Comparison of ENCODE assay signal across 16 cellular contexts in genomic region chr10:131081786-131082185, GRCh38.
DNase-seq lines count a peak whose midpoint lies in the region; ATAC-seq and TF ChIP-seq lines count a peak whose summit lies in the region.
"Had no signal": no experiment of that assay in that cellular context is flagged by ENCODE, and none has a peak within 500 bp of the region (broad histone marks: within the 10 kb centered on the region; RNA-seq: fewer than 3 reads in every experiment).

No MANE protein-coding gene starts in this region.

- H3K4me3 ChIP-seq in A673 (ENCODE audit: low read depth, low read length, poor library complexity, severe bottlenecking) = no peak overlapping the region

- no peak for ATAC-seq in activated CD8-positive, alpha-beta T cell treated with anti-CD3 and anti-CD28 coated beads, Interleukin-2, amount 10 ng/mL, durations not matched to agents 7 days and 5 days
- no peak for ATAC-seq in activated CD8-positive, alpha-beta T cell treated with anti-CD3 and anti-CD28 coated beads for 36 hours
- no peak for ATAC-seq in CD4-positive, alpha-beta T cell (ENCODE audit: poor library complexity)
- ATAC-seq in naive thymus-derived CD8-positive, alpha-beta T cell = no peak
- ATAC-seq: PC-3 had no signal

- TF ChIP-seq CTCF in activated CD8-positive, alpha-beta T cell treated with anti-CD3 and anti-CD28 coated beads for 36 hours (IDR thresholded peaks at IDR 0.05) = no peak
- TF ChIP-seq CTCF in CD4-positive, alpha-beta T cell (IDR thresholded peaks at IDR 0.05) = no peak
- TF ChIP-seq CTCF in VCaP (conservative IDR thresholded peaks at IDR 0.05) = no peak
- no peak for TF ChIP-seq CTCF in A673 (conservative IDR thresholded peaks at IDR 0.05; ENCODE audit: low read depth, low read length)

- H3K36me3 ChIP-seq in A673 (ENCODE audit: insufficient read depth, low read length, poor library complexity, severe bottlenecking) = no peaks in the 10 kb centered on the region

- CTCF ChIA-PET in activated CD8-positive, alpha-beta T cell treated with anti-CD3 and anti-CD28 coated beads, Interleukin-2, amount 10 ng/mL, durations not matched to agents 7 days and 5 days (lab: Charles Lee) = no interaction called here
- CTCF ChIA-PET in activated CD8-positive, alpha-beta T cell treated with anti-CD3 and anti-CD28 coated beads for 36 hours (lab: Charles Lee) = no interaction called here
- CTCF ChIA-PET in CD4-positive, alpha-beta T cell (lab: Charles Lee) = no interaction called here
- CTCF ChIA-PET in A673 (lab: Charles Lee) = no interaction called here

- no peaks in the 10 kb centered on the region for H3K4me1 ChIP-seq in A673 (ENCODE audit: insufficient read depth, low read length, poor library complexity, severe bottlenecking)

- peaks cover 30% of the 10 kb centered on the region for H3K4me1 Mint-ChIP-seq in activated CD8-positive, alpha-beta T cell treated with anti-CD3 and anti-CD28 coated beads, Interleukin-2, amount 10 ng/mL, durations not matched to agents 7 days and 5 days (ENCODE audit: low read depth)
- peaks cover 8% of the 10 kb centered on the region for H3K4me1 Mint-ChIP-seq in activated CD8-positive, alpha-beta T cell treated with anti-CD3 and anti-CD28 coated beads for 36 hours (ENCODE audit: low read depth)
- H3K4me1 Mint-ChIP-seq in CD4-positive, alpha-beta T cell (ENCODE audit: low read depth) = peaks cover 43% of the 10 kb centered on the region
- peaks cover 12 to 44% (median 25%) of the 10 kb centered on the region in 4 donors for H3K4me1 Mint-ChIP-seq in naive thymus-derived CD8-positive, alpha-beta T cell

- no TSS peak for BruUV-seq in A673 (replicated peaks; lab: Mats Ljungman, UMichigan)

- no peak for DNase-seq in activated CD8-positive, alpha-beta T cell treated with anti-CD3 and anti-CD28 coated beads, Interleukin-2, amount 10 ng/mL, durations not matched to agents 7 days and 5 days
- DNase-seq in activated CD8-positive, alpha-beta T cell treated with anti-CD3 and anti-CD28 coated beads for 36 hours = no peak
- DNase-seq in CD4-positive, alpha-beta T cell = no peak
- DNase-seq in naive thymus-derived CD8-positive, alpha-beta T cell = no peak
- no peak for DNase-seq in cerebellar cortex (ENCODE audit: low spot score)
- no peak for DNase-seq in A673 (ENCODE audit: low spot score)
- no peak for DNase-seq in amniotic stem cell (lab: John Stamatoyannopoulos, UW)
- DNase-seq: GOT3, NCI-H1092, NCI-H2081 treated with DMSO at 0.1 percent for 48 hours, NCI-H510A, NCI-H774, PC-3 had no signal

- H3K27me3 ChIP-seq in CD4-positive, alpha-beta T cell (ENCODE audit: control insufficient read depth, insufficient read depth, low read length) = no peaks in the 10 kb centered on the region
- H3K27me3 ChIP-seq in A673 (replicated peaks; ENCODE audit: insufficient read depth, low read depth, low read length, poor library complexity) = no peaks in the 10 kb centered on the region

- H3K36me3 Mint-ChIP-seq in activated CD8-positive, alpha-beta T cell treated with anti-CD3 and anti-CD28 coated beads, Interleukin-2, amount 10 ng/mL, durations not matched to agents 7 days and 5 days (ENCODE audit: low read depth) = no peaks in the 10 kb centered on the region
- H3K36me3 Mint-ChIP-seq in activated CD8-positive, alpha-beta T cell treated with anti-CD3 and anti-CD28 coated beads for 36 hours (ENCODE audit: low read depth) = no peaks in the 10 kb centered on the region
- no peaks in the 10 kb centered on the region for H3K36me3 Mint-ChIP-seq in CD4-positive, alpha-beta T cell (ENCODE audit: low read depth)
- no peaks in the 10 kb centered on the region for H3K36me3 Mint-ChIP-seq in naive thymus-derived CD8-positive, alpha-beta T cell

- intact Hi-C loops in activated CD8-positive, alpha-beta T cell treated with anti-CD3 and anti-CD28 coated beads for 36 hours (cut with micrococcal nuclease) = no loop called here
- intact Hi-C loops in CD4-positive, alpha-beta T cell (cut with DNase I, micrococcal nuclease) = no loop called here
- intact Hi-C loops in A673 (cut with micrococcal nuclease; ENCODE audit: unreplicated experiment) = loop anchor here (5.0 kb wide), 1 partner anchor 459 kb away; no protein-coding TSS in a partner anchor

- H3K27ac Mint-ChIP-seq in activated CD8-positive, alpha-beta T cell treated with anti-CD3 and anti-CD28 coated beads, Interleukin-2, amount 10 ng/mL, durations not matched to agents 7 days and 5 days = peak overlapping the region; percentile 77
- no peak overlapping the region for H3K27ac Mint-ChIP-seq in activated CD8-positive, alpha-beta T cell treated with anti-CD3 and anti-CD28 coated beads for 36 hours
- peak overlapping the region; percentile 85 for H3K27ac Mint-ChIP-seq in CD4-positive, alpha-beta T cell
- peak overlapping the region in 7 of 10 donors; percentile 75 to 95 (median 85) for H3K27ac Mint-ChIP-seq in naive thymus-derived CD8-positive, alpha-beta T cell

- no peak overlapping the region for H3K4me3 Mint-ChIP-seq in activated CD8-positive, alpha-beta T cell treated with anti-CD3 and anti-CD28 coated beads, Interleukin-2, amount 10 ng/mL, durations not matched to agents 7 days and 5 days
- no peak overlapping the region for H3K4me3 Mint-ChIP-seq in activated CD8-positive, alpha-beta T cell treated with anti-CD3 and anti-CD28 coated beads for 36 hours
- H3K4me3 Mint-ChIP-seq in CD4-positive, alpha-beta T cell = peak overlapping the region; percentile 40
- peak overlapping the region in 7 of 10 donors; percentile 34 to 77 (median 52) for H3K4me3 Mint-ChIP-seq in naive thymus-derived CD8-positive, alpha-beta T cell

- H3K9me3 ChIP-seq in CD4-positive, alpha-beta T cell (ENCODE audit: control insufficient read depth, low read length) = no peaks in the 10 kb centered on the region
- H3K9me3 ChIP-seq in A673 (ENCODE audit: low read depth, low read length, poor library complexity, severe bottlenecking) = no peaks in the 10 kb centered on the region

- H3K27me3 Mint-ChIP-seq in activated CD8-positive, alpha-beta T cell treated with anti-CD3 and anti-CD28 coated beads, Interleukin-2, amount 10 ng/mL, durations not matched to agents 7 days and 5 days (ENCODE audit: low read depth) = peaks cover 3% of the 10 kb centered on the region
- H3K27me3 Mint-ChIP-seq in activated CD8-positive, alpha-beta T cell treated with anti-CD3 and anti-CD28 coated beads for 36 hours = no peaks in the 10 kb centered on the region
- H3K27me3 Mint-ChIP-seq in CD4-positive, alpha-beta T cell = no peaks in the 10 kb centered on the region
- peaks cover 0 to 8% (median 0%) of the 10 kb centered on the region in 5 donors for H3K27me3 Mint-ChIP-seq in naive thymus-derived CD8-positive, alpha-beta T cell

- no peak overlapping the region for H3K27ac ChIP-seq in CD4-positive, alpha-beta T cell (ENCODE audit: low read depth, low read length)
- H3K27ac ChIP-seq in VCaP = peak overlapping the region; percentile 21; the same call in 1 of the 2 replicates
- no peak overlapping the region for H3K27ac ChIP-seq in A673 (ENCODE audit: low read depth, low read length, poor library complexity, severe bottlenecking)
- H3K27ac ChIP-seq: KMS-11, RWPE1 had no signal

- POLR2A ChIA-PET in activated CD8-positive, alpha-beta T cell treated with anti-CD3 and anti-CD28 coated beads, Interleukin-2, amount 10 ng/mL, durations not matched to agents 7 days and 5 days (lab: Charles Lee) = no interaction called here
- POLR2A ChIA-PET in activated CD8-positive, alpha-beta T cell treated with anti-CD3 and anti-CD28 coated beads for 36 hours (lab: Charles Lee) = no interaction called here
- POLR2A ChIA-PET in CD4-positive, alpha-beta T cell (lab: Charles Lee) = no interaction called here
- POLR2A ChIA-PET in naive thymus-derived CD8-positive, alpha-beta T cell (lab: Charles Lee) = no interaction called here
- POLR2A ChIA-PET in A673 (lab: Charles Lee; ENCODE audit: low non-redundant PET) = no interaction called here

- H3K9me3 Mint-ChIP-seq in activated CD8-positive, alpha-beta T cell treated with anti-CD3 and anti-CD28 coated beads, Interleukin-2, amount 10 ng/mL, durations not matched to agents 7 days and 5 days (ENCODE audit: insufficient read depth) = no peaks in the 10 kb centered on the region
- no peaks in the 10 kb centered on the region for H3K9me3 Mint-ChIP-seq in activated CD8-positive, alpha-beta T cell treated with anti-CD3 and anti-CD28 coated beads for 36 hours
- H3K9me3 Mint-ChIP-seq in CD4-positive, alpha-beta T cell = no peaks in the 10 kb centered on the region
- peaks cover 0 to 2% (median 0%) of the 10 kb centered on the region in 9 donors for H3K9me3 Mint-ChIP-seq in naive thymus-derived CD8-positive, alpha-beta T cell

Comparison
In these comparisons a context has a peak if more than half of its experiments do, and no peak if none do; other contexts are left out.
1. H3K4me3 Mint-ChIP-seq: peak in CD4-positive, alpha-beta T cell (single experiment) and naive thymus-derived CD8-positive, alpha-beta T cell (7 of 10); none in activated CD8-positive, alpha-beta T cell treated with anti-CD3 and anti-CD28 coated beads, Interleukin-2, amount 10 ng/mL, durations not matched to agents 7 days and 5 days (single experiment) and activated CD8-positive, alpha-beta T cell treated with anti-CD3 and anti-CD28 coated beads for 36 hours (single experiment).